In genomic region chr15:82894971-82895520, GRCh38 we compare ENCODE assay signal across 14 cellular contexts. TPM values are rescaled to one million over a fixed set of nuclear protein-coding genes. Genes with fewer than 3 reads are reported as not detected.
DNase-seq lines count a peak whose midpoint lies in the region; ATAC-seq and TF ChIP-seq lines count a peak whose summit lies in the region.
"Had no signal": no experiment of that assay in that cellular context is flagged by ENCODE, and none has a peak within 500 bp of the region (broad histone marks: within the 10 kb centered on the region; RNA-seq: fewer than 3 reads in every experiment).

No MANE protein-coding gene starts in this region.

- H3K27ac Mint-ChIP-seq in H9: peak overlapping the region in 2 of 3 experiments; percentile 32 to 57; a peak in 2 of 7 replicates
- peak overlapping the region; percentile 7 for H3K27ac Mint-ChIP-seq in stimulated activated naive B cell treated with anti-CD40 and anti-IgM and Interleukin-4, amounts not matched to agents 10 μg/mL and 1 μg/mL and 100 μg/mL, for 72 hours
- H3K27ac Mint-ChIP-seq in CD8-positive, alpha-beta memory T cell: peak overlapping the region in 1 of 8 donors; percentile 31

- no peaks in the 10 kb centered on the region for H3K23me2 ChIP-seq in H9 (ENCODE audit: insufficient read length, low read depth, low read length, poor library complexity, severe bottlenecking)

- H3K27me3 ChIP-seq in H9 (ENCODE audit: insufficient read depth, low read length): no peaks in the 10 kb centered on the region; the same call in 1 of the 2 replicates
- no peaks in the 10 kb centered on the region for H3K27me3 ChIP-seq in SK-N-SH (ENCODE audit: insufficient read depth)
- H3K27me3 ChIP-seq in smooth muscle cell (ENCODE audit: low read depth): no peaks in the 10 kb centered on the region
- H3K27me3 ChIP-seq in CD8-positive, alpha-beta memory T cell (ENCODE audit: insufficient read depth, low read length, poor library complexity, severe bottlenecking): no peaks in the 10 kb centered on the region

- H3K9ac ChIP-seq in H9 (ENCODE audit: extremely low read depth, insufficient read length, low read length) (no peak overlapping the region), SK-N-SH (no peak overlapping the region), smooth muscle cell (ENCODE audit: low read depth) (no peak overlapping the region)
- H3K9ac ChIP-seq: KMS-11 had no signal

- TF ChIP-seq CTCF in H9 (conservative IDR thresholded peaks at IDR 0.05) (no peak), SK-N-SH (IDR thresholded peaks at IDR 0.05) (no peak), smooth muscle cell (IDR thresholded peaks at IDR 0.05; ENCODE audit: borderline replicate concordance, insufficient read depth, poor library complexity, severe bottlenecking) (no peak)

- no peak overlapping the region for H2BK120ac ChIP-seq in H9 (ENCODE audit: low read depth, low read length, poor library complexity, severe bottlenecking)

- H3K18ac ChIP-seq in H9 (ENCODE audit: insufficient read length, low read depth, low read length): no peak overlapping the region

- H2BK20ac ChIP-seq in H9 (ENCODE audit: low read depth, low read length, poor library complexity, severe bottlenecking): no peak overlapping the region

- DNase-seq in H9 (no peak), SK-N-SH (peak; percentile 72), iPS-NIHi11 (ENCODE audit: low spot score) (peak; percentile 35), DMS79 treated with DMSO at 0.1 percent for 48 hours (lab: John Stamatoyannopoulos, UW) (no peak), smooth muscle cell (lab: John Stamatoyannopoulos, UW; ENCODE audit: unreplicated experiment) (no peak)
- DNase-seq in stimulated activated naive B cell treated with anti-CD40 and anti-IgM and Interleukin-4, amounts not matched to agents 10 μg/mL and 1 μg/mL and 100 μg/mL, for 72 hours: no peak
- DNase-seq in CD8-positive, alpha-beta memory T cell: no peak
- DNase-seq: activated effector memory CD4-positive, alpha-beta T cell treated with anti-CD3 and anti-CD28 coated beads, Interleukin-2, amount 50 U/mL, for 16 hours; COR-L47; erythroblast; NCI-H2107; T-helper 2 cell had no signal

- no peak overlapping the region for H2BK5ac ChIP-seq in H9 (ENCODE audit: insufficient read length, low read length)

- H3F3A ChIP-seq in SK-N-SH (replicated peaks; ENCODE audit: insufficient read depth) (no peaks in the 10 kb centered on the region), smooth muscle cell (ENCODE audit: low read depth) (no peaks in the 10 kb centered on the region)

- H3K79me1 ChIP-seq in H9 (ENCODE audit: insufficient read depth, low read depth, low read length, poor library complexity, severe bottlenecking): no peaks in the 10 kb centered on the region

- TF ChIP-seq RAD21 in SK-N-SH (IDR thresholded peaks at IDR 0.05; ENCODE audit: low read length): no peak

- H4K8ac ChIP-seq in H9 (replicated peaks; ENCODE audit: insufficient read length, low read depth, low read length): no peak overlapping the region

- H3K4me2 ChIP-seq in H9 (ENCODE audit: insufficient read depth, insufficient read length, low read length) (no peak overlapping the region), SK-N-SH (no peak overlapping the region), smooth muscle cell (no peak overlapping the region)
- H3K4me2 ChIP-seq: KMS-11 had no signal

- ATAC-seq in stimulated activated naive B cell treated with anti-CD40 and anti-IgM and Interleukin-4, amounts not matched to agents 10 μg/mL and 1 μg/mL and 100 μg/mL, for 72 hours (replicated peaks): no peak
- ATAC-seq: sciatic nerve had no signal

- H3K36me3 ChIP-seq in SK-N-SH (replicated peaks in 1 of 2; ENCODE audit: control insufficient read depth in 1 of 2, insufficient read depth in 2 of 2, low read length in 1 of 2) (no peaks in the 10 kb centered on the region), smooth muscle cell (ENCODE audit: low read depth) (no peaks in the 10 kb centered on the region)
- H3K36me3 ChIP-seq in CD8-positive, alpha-beta memory T cell (ENCODE audit: insufficient read depth, low read length): no peaks in the 10 kb centered on the region

- H2AK5ac ChIP-seq in H9 (ENCODE audit: insufficient read length, low read length): no peak overlapping the region

- no peak overlapping the region for H2BK12ac ChIP-seq in H9 (ENCODE audit: insufficient read length, low read depth, low read length)

- no peaks in the 10 kb centered on the region for H3K9me3 ChIP-seq in H9 (ENCODE audit: control insufficient read depth, low read depth, low read length)
- no peaks in the 10 kb centered on the region for H3K9me3 ChIP-seq in SK-N-SH
- no peaks in the 10 kb centered on the region for H3K9me3 ChIP-seq in smooth muscle cell (replicated peaks; ENCODE audit: low read depth)
- H3K9me3 ChIP-seq in CD8-positive, alpha-beta memory T cell (ENCODE audit: low read length): no peaks in the 10 kb centered on the region

- H4K20me1 ChIP-seq in H9 (ENCODE audit: control insufficient read depth, insufficient read depth, insufficient read length) (no peaks in the 10 kb centered on the region), SK-N-SH (ENCODE audit: insufficient read depth) (no peaks in the 10 kb centered on the region), smooth muscle cell (ENCODE audit: low read depth) (no peaks in the 10 kb centered on the region)

- no peak overlapping the region for H4K5ac ChIP-seq in H9 (ENCODE audit: insufficient read length, low read depth, low read length)

- H2AFZ ChIP-seq in H9 (ENCODE audit: low read length) (no peak overlapping the region), SK-N-SH (ENCODE audit: low read depth) (no peak overlapping the region), smooth muscle cell (ENCODE audit: low read depth) (no peak overlapping the region)

- peaks cover 7% of the 10 kb centered on the region; the same call in 1 of the 2 replicates for H3K4me1 ChIP-seq in H9 (ENCODE audit: insufficient read depth, low read length)
- H3K4me1 ChIP-seq in SK-N-SH (ENCODE audit: control insufficient read depth in 1 of 2, insufficient read depth in 2 of 2, low read depth in 1 of 2, low read length in 1 of 2): peaks cover 0 to 33% of the 10 kb centered on the region in 2 experiments; a peak in 2 of 4 replicates
- H3K4me1 ChIP-seq in smooth muscle cell (ENCODE audit: low read depth): peaks cover 10% of the 10 kb centered on the region
- no peaks in the 10 kb centered on the region for H3K4me1 ChIP-seq in CD8-positive, alpha-beta memory T cell (ENCODE audit: insufficient read depth, low read length)

- H3K23ac ChIP-seq in H9 (ENCODE audit: insufficient read length, low read depth, low read length): no peak overlapping the region

- H3K27me3 Mint-ChIP-seq in H9 (ENCODE audit: low read depth): no peaks in the 10 kb centered on the region
- no peaks in the 10 kb centered on the region for H3K27me3 Mint-ChIP-seq in stimulated activated naive B cell treated with anti-CD40 and anti-IgM and Interleukin-4, amounts not matched to agents 10 μg/mL and 1 μg/mL and 100 μg/mL, for 72 hours
- peaks cover 6 to 9% of the 10 kb centered on the region in 2 donors for H3K27me3 Mint-ChIP-seq in CD8-positive, alpha-beta memory T cell

- H3K9me2 ChIP-seq in SK-N-SH: no peaks in the 10 kb centered on the region

- H4K91ac ChIP-seq in H9 (ENCODE audit: insufficient read length, low read depth, low read length): no peak overlapping the region

- peaks cover 0 to 3% (median 1%) of the 10 kb centered on the region in 3 experiments; a peak in 1 of 7 replicates for H3K36me3 Mint-ChIP-seq in H9 (ENCODE audit: insufficient read depth in 1 of 3, low read depth in 3 of 3)
- H3K36me3 Mint-ChIP-seq in stimulated activated naive B cell treated with anti-CD40 and anti-IgM and Interleukin-4, amounts not matched to agents 10 μg/mL and 1 μg/mL and 100 μg/mL, for 72 hours: peaks cover 36 to 47% of the 10 kb centered on the region in 2 donors
- no peaks in the 10 kb centered on the region for H3K36me3 Mint-ChIP-seq in CD8-positive, alpha-beta memory T cell

- H3K27ac ChIP-seq in H9 (ENCODE audit: insufficient read length, low read depth, low read length): no peak overlapping the region
- peak overlapping the region in 1 of 2 experiments; percentile 71; a peak in 2 of 4 replicates for H3K27ac ChIP-seq in SK-N-SH (ENCODE audit: low read depth in 2 of 2, low read length in 1 of 2)
- no peak overlapping the region for H3K27ac ChIP-seq in smooth muscle cell (ENCODE audit: low read depth)
- no peak overlapping the region for H3K27ac ChIP-seq in CD8-positive, alpha-beta memory T cell (ENCODE audit: low read depth, low read length)
- H3K27ac ChIP-seq: KMS-11 had no signal

- CTCF ChIA-PET in SK-N-SH (lab: Yijun Ruan, JAX): interaction anchor here (0.5 to 1.1 kb wide), 2 partner anchors 91 to 354 kb away, joined by 3 to 4 read pairs; partner anchors contain the start of gene RAMAC
- CTCF ChIA-PET in CD8-positive, alpha-beta memory T cell (lab: Charles Lee): no interaction called here

- POLR2A ChIA-PET in SK-N-SH (lab: Yijun Ruan, JAX): no interaction called here
- POLR2A ChIA-PET in CD8-positive, alpha-beta memory T cell (lab: Charles Lee): no interaction called here

- no peak overlapping the region for H3K4me3 ChIP-seq in SK-N-SH (ENCODE audit: low read depth in 2 of 2, low read length in 1 of 2)
- H3K4me3 ChIP-seq in smooth muscle cell: no peak overlapping the region
- no peak overlapping the region for H3K4me3 ChIP-seq in CD8-positive, alpha-beta memory T cell (ENCODE audit: low read length)

- H3K4me3 Mint-ChIP-seq in H9: peak overlapping the region in 1 of 2 experiments; percentile 2; a peak in 1 of 5 replicates
- no peak overlapping the region for H3K4me3 Mint-ChIP-seq in stimulated activated naive B cell treated with anti-CD40 and anti-IgM and Interleukin-4, amounts not matched to agents 10 μg/mL and 1 μg/mL and 100 μg/mL, for 72 hours
- H3K4me3 Mint-ChIP-seq in CD8-positive, alpha-beta memory T cell: no peak overlapping the region

- H3K9me3 Mint-ChIP-seq in H9: no peaks in the 10 kb centered on the region
- H3K9me3 Mint-ChIP-seq in stimulated activated naive B cell treated with anti-CD40 and anti-IgM and Interleukin-4, amounts not matched to agents 10 μg/mL and 1 μg/mL and 100 μg/mL, for 72 hours: no peaks in the 10 kb centered on the region
- no peaks in the 10 kb centered on the region for H3K9me3 Mint-ChIP-seq in CD8-positive, alpha-beta memory T cell

- H3T11ph ChIP-seq in H9 (ENCODE audit: low read length): no peak overlapping the region

- peak in 1 of 2 experiments; percentile 72; a peak in 1 of 4 replicates for TF ChIP-seq EP300 in SK-N-SH (IDR thresholded peaks at IDR 0.05; ENCODE audit: borderline replicate concordance in 1 of 2, low read depth in 1 of 2, low read length in 1 of 2)

- no peak overlapping the region for H2BK15ac ChIP-seq in H9 (ENCODE audit: low read depth, low read length)

- H3K79me2 ChIP-seq in H9 (ENCODE audit: insufficient read depth, low read length): no peaks in the 10 kb centered on the region
- H3K79me2 ChIP-seq in SK-N-SH (ENCODE audit: insufficient read depth): no peaks in the 10 kb centered on the region
- H3K79me2 ChIP-seq in smooth muscle cell (ENCODE audit: low read depth): no peaks in the 10 kb centered on the region

- no CpG with 5 or more reads among the region's 4 CpGs for WGBS in H9 (ENCODE audit: extremely low coverage, insufficient read length, low lambda C conversion rate)
- WGBS in SK-N-SH (ENCODE audit: low lambda C conversion rate): 8% methylated on average over 4 of the region's 4 CpGs
- 6% methylated on average over 4 of the region's 4 CpGs for WGBS in smooth muscle cell (ENCODE audit: low lambda C conversion rate)

- H3K14ac ChIP-seq in H9 (ENCODE audit: insufficient read depth, low read length): no peak overlapping the region

- H3K4me1 Mint-ChIP-seq in H9: peaks cover 8 to 10% of the 10 kb centered on the region in 2 experiments
- peaks cover 11 to 24% of the 10 kb centered on the region in 2 donors for H3K4me1 Mint-ChIP-seq in stimulated activated naive B cell treated with anti-CD40 and anti-IgM and Interleukin-4, amounts not matched to agents 10 μg/mL and 1 μg/mL and 100 μg/mL, for 72 hours
- H3K4me1 Mint-ChIP-seq in CD8-positive, alpha-beta memory T cell: no peaks in the 10 kb centered on the region

- H3K56ac ChIP-seq in H9 (ENCODE audit: insufficient read length, low read depth, low read length): no peak overlapping the region

- H3K4ac ChIP-seq in H9 (ENCODE audit: low read depth, low read length): no peak overlapping the region

RNA-seq across cellular contexts. Expression of gene HOMER2, which starts 57.5 kb away (rescaled TPM):
- total RNA-seq in H9 (2021) (12.8 and 14.2 TPM in 2 replicates), smooth muscle cell (16.7 and 18.8 TPM in 2 replicates)
- polyA plus RNA-seq in SK-N-SH (2012; rRNA removed) (7.3 and 8.2 TPM in 2 replicates), smooth muscle cell (3.1 and 9.9 TPM in 2 replicates)
- polyA plus RNA-seq in SK-N-SH (2012; cell fraction: cytosol; rRNA removed): 6.8 and 7.3 TPM in 2 replicates
- polyA plus RNA-seq in SK-N-SH (2012; cell fraction: nucleus; rRNA removed): 15.2 and 18.6 TPM in 2 replicates
- total RNA-seq in CD8-positive, alpha-beta memory T cell: 10 to 100 TPM; 13.6 to 14.1 TPM
- 1.6 TPM for polyA plus RNA-seq in CD8-positive, alpha-beta memory T cell

Comparison
In these comparisons a context has a peak if more than half of its experiments do, and no peak if none do; other contexts are left out.
1. DNase-seq: peak in SK-N-SH (single experiment) and iPS-NIHi11 (single experiment); none in H9 (single experiment), stimulated activated naive B cell treated with anti-CD40 and anti-IgM and Interleukin-4, amounts not matched to agents 10 μg/mL and 1 μg/mL and 100 μg/mL, for 72 hours (single experiment), DMS79 treated with DMSO at 0.1 percent for 48 hours (single experiment), smooth muscle cell (single experiment) and CD8-positive, alpha-beta memory T cell (0 of 5).